8 cellular contexts compared by ENCODE assay signal in the genomic region with DNA sequence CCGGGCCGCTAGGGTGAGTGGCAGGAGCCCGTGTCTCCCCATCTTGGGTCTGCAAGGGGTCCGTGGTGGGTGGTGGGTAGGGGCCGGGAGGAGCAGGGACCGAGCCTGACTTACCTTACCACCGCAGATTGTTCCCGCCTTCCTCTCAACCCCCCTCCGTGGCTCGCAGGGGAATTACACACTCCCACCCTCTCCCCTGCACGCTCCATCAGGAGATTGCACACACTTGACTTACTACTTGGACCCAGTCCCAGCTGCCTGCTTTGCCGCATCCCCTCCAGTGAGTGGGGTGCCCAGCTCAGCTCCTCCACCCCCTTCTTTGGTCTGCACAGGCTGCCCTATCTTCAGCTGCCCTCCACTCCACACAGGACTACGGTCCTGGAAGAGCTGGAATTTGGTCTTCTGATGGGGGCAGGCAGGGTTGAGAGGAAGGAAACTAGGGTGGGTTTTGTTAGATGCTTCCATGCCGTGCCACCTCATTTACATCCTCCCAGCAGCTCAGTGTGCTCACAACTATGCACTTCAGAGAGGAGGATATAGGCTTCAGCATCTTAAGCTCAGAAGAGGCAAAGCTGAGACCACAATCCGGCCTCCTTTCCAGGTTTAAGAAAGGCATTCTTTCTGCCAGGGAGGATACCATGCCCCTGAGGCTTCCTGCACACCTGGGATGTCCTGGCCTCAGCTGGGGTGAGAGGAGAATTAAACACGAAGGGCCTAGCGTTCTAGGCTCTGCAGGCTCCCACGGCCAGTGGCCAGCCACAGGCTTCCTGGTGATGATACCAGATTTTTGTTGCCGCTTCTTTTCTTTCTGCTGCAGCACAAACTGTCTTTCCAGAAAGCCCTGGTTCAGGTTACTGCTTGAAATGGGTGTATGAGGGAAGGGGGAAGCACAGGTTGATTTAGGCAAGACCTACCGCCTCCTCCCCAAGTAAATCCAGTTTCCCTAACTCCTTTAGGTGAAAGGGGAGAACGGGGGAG. TPM values are rescaled to one million over a fixed set of nuclear protein-coding genes. Genes with fewer than 3 reads are reported as not detected.
DNase-seq lines count a peak whose midpoint lies in the region; ATAC-seq and TF ChIP-seq lines count a peak whose summit lies in the region.

No MANE protein-coding gene starts in this region.

- DNase-seq in activated naive CD4-positive, alpha-beta T cell treated with anti-CD3 and anti-CD28 coated beads for 36 hours = no peak
- no peak for DNase-seq in activated naive CD4-positive, alpha-beta T cell treated with Interleukin-2 at 50 U/mL for 16 hours
- no peak for DNase-seq in activated T-cell treated with anti-CD3 and anti-CD28 coated beads, Interleukin-2, amount 50 U/mL, for 72 hours
- DNase-seq in kidney epithelial cell (ENCODE audit: low read depth) (no peak), tibial artery (no peak), GDM1 (lab: John Stamatoyannopoulos, UW) (no peak)

- H3K4me1 ChIP-seq in tibial artery = peaks cover 0 to 76% (median 46%) of the 10 kb centered on the region in 4 donors

- H3K36me3 Mint-ChIP-seq in activated naive CD4-positive, alpha-beta T cell treated with anti-CD3 and anti-CD28 coated beads for 36 hours (ENCODE audit: low read depth) = peaks cover 4% of the 10 kb centered on the region
- peaks cover 9% of the 10 kb centered on the region in 2 donors for H3K36me3 Mint-ChIP-seq in activated T-cell treated with anti-CD3 and anti-CD28 coated beads, Interleukin-2, amount 50 U/mL, for 72 hours (ENCODE audit: insufficient read depth in 2 of 2)

- no peak for ATAC-seq in activated T-cell treated with anti-CD3 and anti-CD28 coated beads, Interleukin-2, amount 50 U/mL, for 72 hours (replicated peaks in 1 of 2)
- ATAC-seq in GM18858 (IDR thresholded peaks at IDR 0.05; ENCODE audit: unreplicated experiment) = no peak
- ATAC-seq in HG02870 (IDR thresholded peaks at IDR 0.05; ENCODE audit: unreplicated experiment) = no peak

- H3K36me3 ChIP-seq in kidney epithelial cell (ENCODE audit: control insufficient read depth, insufficient read depth, low read length) = no peaks in the 10 kb centered on the region
- H3K36me3 ChIP-seq in tibial artery = peaks cover 0 to 10% (median 0%) of the 10 kb centered on the region in 3 donors

- H3K4me1 Mint-ChIP-seq in activated naive CD4-positive, alpha-beta T cell treated with anti-CD3 and anti-CD28 coated beads for 36 hours (ENCODE audit: low read depth) = peaks cover 56% of the 10 kb centered on the region
- H3K4me1 Mint-ChIP-seq in activated T-cell treated with anti-CD3 and anti-CD28 coated beads, Interleukin-2, amount 50 U/mL, for 72 hours (ENCODE audit: low read depth) = peaks cover 77% of the 10 kb centered on the region

- H3K9me3 Mint-ChIP-seq in activated naive CD4-positive, alpha-beta T cell treated with anti-CD3 and anti-CD28 coated beads for 36 hours = no peaks in the 10 kb centered on the region
- H3K9me3 Mint-ChIP-seq in activated T-cell treated with anti-CD3 and anti-CD28 coated beads, Interleukin-2, amount 50 U/mL, for 72 hours = no peaks in the 10 kb centered on the region

- no peak for TF ChIP-seq CTCF in kidney epithelial cell (IDR thresholded peaks at IDR 0.05; ENCODE audit: insufficient read depth, low read length, poor library complexity, severe bottlenecking)
- TF ChIP-seq CTCF in tibial artery (IDR thresholded peaks at IDR 0.05) = no peak

- H3K27ac ChIP-seq in tibial artery = peak overlapping the region; percentile 49 to 90

- CTCF ChIA-PET in activated naive CD4-positive, alpha-beta T cell treated with anti-CD3 and anti-CD28 coated beads for 36 hours (lab: Charles Lee) = interaction anchor here (1.0 to 15.3 kb wide), 5 partner anchors 9 to 284 kb away, joined by 3 to 644 read pairs (median 3); a partner anchor contains a TSS

- H3K4me3 ChIP-seq in kidney epithelial cell (ENCODE audit: low read depth, low read length) = peak overlapping the region; percentile 48
- peak overlapping the region; percentile 72 to 87 for H3K4me3 ChIP-seq in tibial artery

- peaks cover 24% of the 10 kb centered on the region for H3K27me3 ChIP-seq in kidney epithelial cell (ENCODE audit: control insufficient read depth, insufficient read depth, low read length)
- H3K27me3 ChIP-seq in tibial artery = no peaks in the 10 kb centered on the region

- no peaks in the 10 kb centered on the region for H3K27me3 Mint-ChIP-seq in activated naive CD4-positive, alpha-beta T cell treated with anti-CD3 and anti-CD28 coated beads for 36 hours (ENCODE audit: low read depth)
- H3K27me3 Mint-ChIP-seq in activated T-cell treated with anti-CD3 and anti-CD28 coated beads, Interleukin-2, amount 50 U/mL, for 72 hours (ENCODE audit: low read depth) = peaks cover 5% of the 10 kb centered on the region

- intact Hi-C loops in activated naive CD4-positive, alpha-beta T cell treated with anti-CD3 and anti-CD28 coated beads for 36 hours (cut with micrococcal nuclease) = no loop called here
- intact Hi-C loops in tibial artery (cut with DNase I; ENCODE audit: low total_unique reads) = no loop called here

- H3K4me3 Mint-ChIP-seq in activated naive CD4-positive, alpha-beta T cell treated with anti-CD3 and anti-CD28 coated beads for 36 hours = peak overlapping the region; percentile 67
- peak overlapping the region; percentile 74 to 89 for H3K4me3 Mint-ChIP-seq in activated T-cell treated with anti-CD3 and anti-CD28 coated beads, Interleukin-2, amount 50 U/mL, for 72 hours

- H3K9me3 ChIP-seq in tibial artery = no peaks in the 10 kb centered on the region

- no peak overlapping the region for H3K27ac Mint-ChIP-seq in activated naive CD4-positive, alpha-beta T cell treated with anti-CD3 and anti-CD28 coated beads for 36 hours
- peak overlapping the region; percentile 11 for H3K27ac Mint-ChIP-seq in activated T-cell treated with anti-CD3 and anti-CD28 coated beads, Interleukin-2, amount 50 U/mL, for 72 hours

RNA-seq across cellular contexts. Expression of a gene that starts 2.3 kb away (rescaled TPM):
- total RNA-seq in activated naive CD4-positive, alpha-beta T cell treated with anti-CD3 and anti-CD28 coated beads for 36 hours = 1 to 10 TPM; 9.7 TPM
- 10 to 100 TPM; 19.8 to 28.9 TPM for total RNA-seq in activated T-cell treated with anti-CD3 and anti-CD28 coated beads, Interleukin-2, amount 50 U/mL, for 72 hours
- total RNA-seq in kidney epithelial cell = 1.8 and 2.3 TPM in 2 replicates
